In the genomic region with DNA sequence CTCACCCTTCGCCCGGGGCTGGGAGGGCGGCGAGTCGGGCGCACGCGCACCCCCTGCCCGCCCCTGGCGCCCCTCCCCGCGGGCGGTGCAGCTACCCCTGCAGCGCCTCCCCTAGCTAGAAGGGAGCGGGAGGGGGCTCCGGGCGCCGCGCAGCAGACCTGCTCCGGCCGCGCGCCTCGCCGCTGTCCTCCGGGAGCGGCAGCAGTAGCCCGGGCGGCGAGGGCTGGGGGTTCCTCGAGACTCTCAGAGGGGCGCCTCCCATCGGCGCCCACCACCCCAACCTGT, we compare ENCODE assay signal across 8 cellular contexts. TPM values are rescaled to one million over a fixed set of nuclear protein-coding genes. Genes with fewer than 3 reads are reported as not detected.
DNase-seq lines count a peak whose midpoint lies in the region; ATAC-seq and TF ChIP-seq lines count a peak whose summit lies in the region.

A gene with protein sequence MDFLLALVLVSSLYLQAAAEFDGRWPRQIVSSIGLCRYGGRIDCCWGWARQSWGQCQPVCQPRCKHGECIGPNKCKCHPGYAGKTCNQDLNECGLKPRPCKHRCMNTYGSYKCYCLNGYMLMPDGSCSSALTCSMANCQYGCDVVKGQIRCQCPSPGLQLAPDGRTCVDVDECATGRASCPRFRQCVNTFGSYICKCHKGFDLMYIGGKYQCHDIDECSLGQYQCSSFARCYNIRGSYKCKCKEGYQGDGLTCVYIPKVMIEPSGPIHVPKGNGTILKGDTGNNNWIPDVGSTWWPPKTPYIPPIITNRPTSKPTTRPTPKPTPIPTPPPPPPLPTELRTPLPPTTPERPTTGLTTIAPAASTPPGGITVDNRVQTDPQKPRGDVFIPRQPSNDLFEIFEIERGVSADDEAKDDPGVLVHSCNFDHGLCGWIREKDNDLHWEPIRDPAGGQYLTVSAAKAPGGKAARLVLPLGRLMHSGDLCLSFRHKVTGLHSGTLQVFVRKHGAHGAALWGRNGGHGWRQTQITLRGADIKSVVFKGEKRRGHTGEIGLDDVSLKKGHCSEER (plus strand): TSS at position 148 of the 285 bp plus-strand sequence. CDS start 182 bp downstream, outside the sequence.

- CTCF ChIA-PET in Calu3 (lab: Charles Lee), result interaction anchor here (0.7 to 1.4 kb wide), 3 partner anchors 68 to 182 kb away, joined by 3 read pairs; no protein-coding TSS in a partner anchor

- H3K4me1 Mint-ChIP-seq in Calu3 (ENCODE audit: low read depth, unreplicated experiment), result peaks cover 44% of the 10 kb centered on the region

- H3K9me3 ChIP-seq in MG63, result no peaks in the 10 kb centered on the region
- H3K9me3 ChIP-seq in mesodermal cell (ENCODE audit: control insufficient read depth, low read length), result no peaks in the 10 kb centered on the region

- intact Hi-C loops in Calu3 (cut with micrococcal nuclease; ENCODE audit: unreplicated experiment), result loop anchor here (5.0 to 10.0 kb wide), 2 partner anchors 72 to 180 kb away; no protein-coding TSS in a partner anchor

- ATAC-seq in GM21447 (IDR thresholded peaks at IDR 0.05; ENCODE audit: unreplicated experiment) (peak; percentile 32), HG03097 (IDR thresholded peaks at IDR 0.05; ENCODE audit: low FRiP score, unreplicated experiment) (no peak)

- H3K4me3 Mint-ChIP-seq in Calu3 (ENCODE audit: low read depth, unreplicated experiment), result peak within 1 kb of the TSS; percentile 74

- no peak for TF ChIP-seq CTCF in Calu3 (IDR thresholded peaks at IDR 0.05; ENCODE audit: unreplicated experiment)
- TF ChIP-seq CTCF in coronary artery (IDR thresholded peaks at IDR 0.05), result no peak

- H3K9me3 Mint-ChIP-seq in Calu3 (ENCODE audit: low read depth, unreplicated experiment), result peaks cover 1% of the 10 kb centered on the region

- H3K36me3 Mint-ChIP-seq in Calu3 (ENCODE audit: insufficient read depth, unreplicated experiment), result peaks cover 36% of the 10 kb centered on the region

- H3K27ac ChIP-seq in coronary artery (peak within 1 kb of the TSS; percentile 82 to 87), mesodermal cell (ENCODE audit: low read depth, low read length, severe bottlenecking) (no peak within 1 kb of the TSS)

- no peaks in the 10 kb centered on the region for H3K36me3 ChIP-seq in MG63
- no peaks in the 10 kb centered on the region for H3K36me3 ChIP-seq in mesodermal cell (ENCODE audit: control insufficient read depth, insufficient read depth, low read length)

- DNase-seq in Calu3 (peak; percentile 71), MG63 (peak; percentile 2), coronary artery (ENCODE audit: low spot score) (peak; percentile 73), H4 (ENCODE audit: low spot score) (no peak)
- no peak for DNase-seq in activated CD4-positive, alpha-beta T cell treated with anti-CD3 and anti-CD28 coated beads, Interleukin-2, amount 50 U/mL, for 4 hours

- peaks cover 4% of the 10 kb centered on the region for H3K4me1 ChIP-seq in mesodermal cell (ENCODE audit: control insufficient read depth, insufficient read depth, low read length, poor library complexity, severe bottlenecking)

- H3K27ac Mint-ChIP-seq in Calu3 (ENCODE audit: unreplicated experiment), result peak within 1 kb of the TSS; percentile 21

- 1% methylated on average over 18 to 29 of the region's 34 CpGs for WGBS in mesodermal cell (ENCODE audit: insufficient coverage in 2 of 2), 2 experiments

- H3K27me3 Mint-ChIP-seq in Calu3 (ENCODE audit: unreplicated experiment), result no peaks in the 10 kb centered on the region

- no TSS peak for BruUV-seq in Calu3 (replicated peaks; lab: Mats Ljungman, UMichigan)

- H3K4me3 ChIP-seq in MG63 (peak within 1 kb of the TSS; percentile 32), coronary artery (peak within 1 kb of the TSS; percentile 83), mesodermal cell (ENCODE audit: extremely low read depth, insufficient read depth, low read length, poor library complexity, severe bottlenecking) (peak within 1 kb of the TSS; percentile 41)

- peaks cover 38% of the 10 kb centered on the region for H3K27me3 ChIP-seq in MG63

RNA-seq across cellular contexts. Expression of the gene that starts here (rescaled TPM):
- 88.5 and 90.1 TPM in 2 replicates for total RNA-seq in Calu3 (2022)
- 0.13 and 28.7 TPM in 2 replicates for total RNA-seq in MG63 (2014; rRNA removed; shearing (Covaris generic); ENCODE audit: low replicate concordance)
- 10.4 TPM for polyA plus RNA-seq in mesodermal cell (2013, experiment 1 of 2)
- 20.6 TPM for polyA plus RNA-seq in mesodermal cell (2013, experiment 2 of 2)
- total RNA-seq in H4 (2014; rRNA removed; shearing (Covaris generic)), result 0.23 TPM in 1 of 2 replicates, not detected in the other

Comparison
In these comparisons a context has a peak if more than half of its experiments do, and no peak if none do; other contexts are left out.
1. DNase-seq: peak in Calu3 (single experiment), MG63 (single experiment) and coronary artery (single experiment); none in H4 (single experiment) and activated CD4-positive, alpha-beta T cell treated with anti-CD3 and anti-CD28 coated beads, Interleukin-2, amount 50 U/mL, for 4 hours (0 of 2).
2. H3K4me3 ChIP-seq: peak in every context shown above with its lines; median percentile 83 in coronary artery; 41 in mesodermal cell; 32 in MG63.